1 cellular context compared by ENCODE assay signal in the genomic region with DNA sequence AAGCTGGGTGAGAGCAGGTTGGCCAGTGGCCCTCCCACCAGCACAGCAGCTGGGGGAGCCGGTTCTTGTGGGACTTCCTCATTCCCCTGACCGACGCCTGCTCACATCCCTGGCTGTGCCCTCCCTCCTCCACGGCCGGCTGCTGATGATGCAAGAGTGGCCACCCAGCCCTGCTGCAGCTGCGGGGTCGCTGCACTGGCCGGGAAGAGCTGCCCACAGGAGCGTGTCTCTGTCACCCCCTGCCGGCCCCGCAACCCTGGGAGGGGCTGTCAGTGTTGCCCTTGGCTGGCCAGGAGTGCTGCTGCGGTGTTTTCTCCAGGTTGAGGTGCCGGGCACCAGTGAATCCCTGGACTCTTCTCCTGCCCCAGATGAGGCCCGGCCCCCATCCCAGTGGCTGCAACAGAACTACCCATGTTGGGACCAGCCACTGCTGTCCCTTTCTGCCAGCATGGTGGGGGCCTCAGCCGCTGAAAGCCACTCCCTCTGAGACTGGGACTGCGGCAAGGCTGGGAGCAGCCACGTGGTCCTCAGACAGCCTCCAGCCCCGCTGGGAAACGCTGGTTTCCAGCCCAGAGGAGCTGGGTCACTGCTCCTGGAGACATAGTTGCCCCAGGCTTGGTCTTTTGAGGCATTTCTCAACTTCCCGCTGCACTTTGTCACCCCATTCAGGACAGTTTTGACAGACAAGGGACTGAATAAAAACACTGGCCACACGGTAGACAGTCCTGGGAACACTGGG.
TF ChIP-seq lines count a peak whose summit lies in the region.

No MANE protein-coding gene starts in this region.

TF ChIP-seq in HepG2, 621 proteins besides CTCF, POLR2A, EP300 and RAD21 (continued from another document and continues in another):
- TF ChIP-seq, protein P1, sequence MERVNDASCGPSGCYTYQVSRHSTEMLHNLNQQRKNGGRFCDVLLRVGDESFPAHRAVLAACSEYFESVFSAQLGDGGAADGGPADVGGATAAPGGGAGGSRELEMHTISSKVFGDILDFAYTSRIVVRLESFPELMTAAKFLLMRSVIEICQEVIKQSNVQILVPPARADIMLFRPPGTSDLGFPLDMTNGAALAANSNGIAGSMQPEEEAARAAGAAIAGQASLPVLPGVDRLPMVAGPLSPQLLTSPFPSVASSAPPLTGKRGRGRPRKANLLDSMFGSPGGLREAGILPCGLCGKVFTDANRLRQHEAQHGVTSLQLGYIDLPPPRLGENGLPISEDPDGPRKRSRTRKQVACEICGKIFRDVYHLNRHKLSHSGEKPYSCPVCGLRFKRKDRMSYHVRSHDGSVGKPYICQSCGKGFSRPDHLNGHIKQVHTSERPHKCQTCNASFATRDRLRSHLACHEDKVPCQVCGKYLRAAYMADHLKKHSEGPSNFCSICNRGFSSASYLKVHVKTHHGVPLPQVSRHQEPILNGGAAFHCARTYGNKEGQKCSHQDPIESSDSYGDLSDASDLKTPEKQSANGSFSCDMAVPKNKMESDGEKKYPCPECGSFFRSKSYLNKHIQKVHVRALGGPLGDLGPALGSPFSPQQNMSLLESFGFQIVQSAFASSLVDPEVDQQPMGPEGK (CRISPR knock-in tag; IDR thresholded peaks at IDR 0.05), result peak; percentile 88
- no peak for TF ChIP-seq FOXA1 (IDR thresholded peaks at IDR 0.05)
- no peak for TF ChIP-seq FOXA1 (CRISPR knock-in tag; IDR thresholded peaks at IDR 0.05)
- peak; percentile 53; the same call in 1 of the 2 replicates for TF ChIP-seq ZNF232 (CRISPR knock-in tag; IDR thresholded peaks at IDR 0.05; ENCODE audit: borderline replicate concordance)
- TF ChIP-seq MBNL3 (CRISPR knock-in tag; conservative IDR thresholded peaks at IDR 0.05), result no peak
- no peak for TF ChIP-seq ZNF20 (CRISPR knock-in tag; IDR thresholded peaks at IDR 0.05)
- TF ChIP-seq XRCC5 (optimal IDR thresholded peaks at IDR 0.05; ENCODE audit: low read length), result peak; percentile 89
- TF ChIP-seq HOXA5 (CRISPR knock-in tag; IDR thresholded peaks at IDR 0.05), result peak; percentile 82; the same call in 1 of the 2 replicates
- peak; percentile 82; the same call in 1 of the 2 replicates for TF ChIP-seq RFXAP (CRISPR knock-in tag; IDR thresholded peaks at IDR 0.05; ENCODE audit: borderline replicate concordance)
- peak; percentile 69 for TF ChIP-seq ZNF501 (CRISPR knock-in tag; IDR thresholded peaks at IDR 0.05)
- TF ChIP-seq, protein P2, sequence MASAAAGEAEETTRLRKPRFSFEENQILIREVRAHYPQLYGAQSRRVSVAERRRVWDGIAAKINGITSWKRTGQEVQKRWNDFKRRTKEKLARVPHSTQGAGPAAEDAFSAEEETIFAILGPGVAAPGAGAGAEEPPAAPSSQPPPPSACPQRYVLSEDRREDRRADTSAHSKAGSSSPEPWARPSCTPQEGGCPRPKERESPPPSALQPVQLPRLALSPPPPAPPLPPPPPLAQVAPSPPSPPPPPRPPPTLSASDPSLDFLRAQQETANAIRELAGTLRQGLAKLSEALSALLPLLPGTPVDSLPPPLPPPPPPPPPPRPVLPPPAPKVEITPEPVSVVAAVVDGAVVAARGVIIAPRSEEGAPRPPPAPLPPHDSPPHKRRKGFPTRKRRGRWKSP (CRISPR knock-in tag; IDR thresholded peaks at IDR 0.05), result peak; percentile 59; the same call in 1 of the 2 replicates
- no peak for TF ChIP-seq ZMAT3 (CRISPR knock-in tag; conservative IDR thresholded peaks at IDR 0.05)
- TF ChIP-seq HNRNPL (IDR thresholded peaks at IDR 0.05; ENCODE audit: low read depth, low read length), result peak; percentile 94
- TF ChIP-seq ZNF12 (CRISPR knock-in tag; IDR thresholded peaks at IDR 0.05), result peak; percentile 70; the same call in 1 of the 2 replicates
- TF ChIP-seq, protein P3, sequence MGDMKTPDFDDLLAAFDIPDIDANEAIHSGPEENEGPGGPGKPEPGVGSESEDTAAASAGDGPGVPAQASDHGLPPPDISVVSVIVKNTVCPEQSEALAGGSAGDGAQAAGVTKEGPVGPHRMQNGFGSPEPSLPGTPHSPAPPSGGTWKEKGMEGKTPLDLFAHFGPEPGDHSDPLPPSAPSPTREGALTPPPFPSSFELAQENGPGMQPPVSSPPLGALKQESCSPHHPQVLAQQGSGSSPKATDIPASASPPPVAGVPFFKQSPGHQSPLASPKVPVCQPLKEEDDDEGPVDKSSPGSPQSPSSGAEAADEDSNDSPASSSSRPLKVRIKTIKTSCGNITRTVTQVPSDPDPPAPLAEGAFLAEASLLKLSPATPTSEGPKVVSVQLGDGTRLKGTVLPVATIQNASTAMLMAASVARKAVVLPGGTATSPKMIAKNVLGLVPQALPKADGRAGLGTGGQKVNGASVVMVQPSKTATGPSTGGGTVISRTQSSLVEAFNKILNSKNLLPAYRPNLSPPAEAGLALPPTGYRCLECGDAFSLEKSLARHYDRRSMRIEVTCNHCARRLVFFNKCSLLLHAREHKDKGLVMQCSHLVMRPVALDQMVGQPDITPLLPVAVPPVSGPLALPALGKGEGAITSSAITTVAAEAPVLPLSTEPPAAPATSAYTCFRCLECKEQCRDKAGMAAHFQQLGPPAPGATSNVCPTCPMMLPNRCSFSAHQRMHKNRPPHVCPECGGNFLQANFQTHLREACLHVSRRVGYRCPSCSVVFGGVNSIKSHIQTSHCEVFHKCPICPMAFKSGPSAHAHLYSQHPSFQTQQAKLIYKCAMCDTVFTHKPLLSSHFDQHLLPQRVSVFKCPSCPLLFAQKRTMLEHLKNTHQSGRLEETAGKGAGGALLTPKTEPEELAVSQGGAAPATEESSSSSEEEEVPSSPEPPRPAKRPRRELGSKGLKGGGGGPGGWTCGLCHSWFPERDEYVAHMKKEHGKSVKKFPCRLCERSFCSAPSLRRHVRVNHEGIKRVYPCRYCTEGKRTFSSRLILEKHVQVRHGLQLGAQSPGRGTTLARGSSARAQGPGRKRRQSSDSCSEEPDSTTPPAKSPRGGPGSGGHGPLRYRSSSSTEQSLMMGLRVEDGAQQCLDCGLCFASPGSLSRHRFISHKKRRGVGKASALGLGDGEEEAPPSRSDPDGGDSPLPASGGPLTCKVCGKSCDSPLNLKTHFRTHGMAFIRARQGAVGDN (CRISPR knock-in tag; IDR thresholded peaks at IDR 0.05), result peak; percentile 66
- no peak for TF ChIP-seq ZNF672 (CRISPR knock-in tag; IDR thresholded peaks at IDR 0.05)
- TF ChIP-seq NRL (CRISPR knock-in tag; IDR thresholded peaks at IDR 0.05; ENCODE audit: borderline replicate concordance), result peak; percentile 75; the same call in 1 of the 2 replicates
- TF ChIP-seq, protein P4, sequence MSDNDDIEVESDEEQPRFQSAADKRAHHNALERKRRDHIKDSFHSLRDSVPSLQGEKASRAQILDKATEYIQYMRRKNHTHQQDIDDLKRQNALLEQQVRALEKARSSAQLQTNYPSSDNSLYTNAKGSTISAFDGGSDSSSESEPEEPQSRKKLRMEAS (IDR thresholded peaks at IDR 0.05), result no peak
- TF ChIP-seq KDM2A (CRISPR knock-in tag; IDR thresholded peaks at IDR 0.05; ENCODE audit: borderline replicate concordance, low read depth), result peak; percentile 53; the same call in 1 of the 2 replicates
- TF ChIP-seq, protein P5, sequence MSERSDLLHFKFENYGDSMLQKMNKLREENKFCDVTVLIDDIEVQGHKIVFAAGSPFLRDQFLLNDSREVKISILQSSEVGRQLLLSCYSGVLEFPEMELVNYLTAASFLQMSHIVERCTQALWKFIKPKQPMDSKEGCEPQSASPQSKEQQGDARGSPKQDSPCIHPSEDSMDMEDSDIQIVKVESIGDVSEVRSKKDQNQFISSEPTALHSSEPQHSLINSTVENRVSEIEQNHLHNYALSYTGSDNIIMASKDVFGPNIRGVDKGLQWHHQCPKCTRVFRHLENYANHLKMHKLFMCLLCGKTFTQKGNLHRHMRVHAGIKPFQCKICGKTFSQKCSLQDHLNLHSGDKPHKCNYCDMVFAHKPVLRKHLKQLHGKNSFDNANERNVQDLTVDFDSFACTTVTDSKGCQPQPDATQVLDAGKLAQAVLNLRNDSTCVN (CRISPR knock-in tag; IDR thresholded peaks at IDR 0.05; ENCODE audit: borderline replicate concordance), result no peak
- peak; percentile 4 for TF ChIP-seq YY1 (IDR thresholded peaks at IDR 0.05; ENCODE audit: insufficient read depth, insufficient replicate concordance, low read depth, low read length)
- TF ChIP-seq, protein P6, sequence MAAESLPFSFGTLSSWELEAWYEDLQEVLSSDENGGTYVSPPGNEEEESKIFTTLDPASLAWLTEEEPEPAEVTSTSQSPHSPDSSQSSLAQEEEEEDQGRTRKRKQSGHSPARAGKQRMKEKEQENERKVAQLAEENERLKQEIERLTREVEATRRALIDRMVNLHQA (CRISPR knock-in tag; IDR thresholded peaks at IDR 0.05), result no peak
- TF ChIP-seq ATF7 (IDR thresholded peaks at IDR 0.05), result no peak
- TF ChIP-seq ATF7 (CRISPR knock-in tag; IDR thresholded peaks at IDR 0.05), result peak; percentile 83; the same call in 1 of the 2 replicates
- 0 out of 2 replicates have a peak, but pooled peaks have one; percentile 32 for TF ChIP-seq ZNF253 (CRISPR knock-in tag; IDR thresholded peaks at IDR 0.05; ENCODE audit: borderline replicate concordance)
- 0 out of 2 replicates have a peak, but pooled peaks have one; percentile 16 for TF ChIP-seq ZNF546 (CRISPR knock-in tag; conservative IDR thresholded peaks at IDR 0.05)
- TF ChIP-seq ZFP36 (IDR thresholded peaks at IDR 0.05; ENCODE audit: borderline replicate concordance, low read depth, low read length, partially characterized antibody), result no peak
- TF ChIP-seq KDM6A (CRISPR knock-in tag; IDR thresholded peaks at IDR 0.05; ENCODE audit: low read depth), result no peak
- 0 out of 2 replicates have a peak, but pooled peaks have one; percentile 32 for TF ChIP-seq KLF11 (CRISPR knock-in tag; IDR thresholded peaks at IDR 0.05)
- TF ChIP-seq, protein P7, sequence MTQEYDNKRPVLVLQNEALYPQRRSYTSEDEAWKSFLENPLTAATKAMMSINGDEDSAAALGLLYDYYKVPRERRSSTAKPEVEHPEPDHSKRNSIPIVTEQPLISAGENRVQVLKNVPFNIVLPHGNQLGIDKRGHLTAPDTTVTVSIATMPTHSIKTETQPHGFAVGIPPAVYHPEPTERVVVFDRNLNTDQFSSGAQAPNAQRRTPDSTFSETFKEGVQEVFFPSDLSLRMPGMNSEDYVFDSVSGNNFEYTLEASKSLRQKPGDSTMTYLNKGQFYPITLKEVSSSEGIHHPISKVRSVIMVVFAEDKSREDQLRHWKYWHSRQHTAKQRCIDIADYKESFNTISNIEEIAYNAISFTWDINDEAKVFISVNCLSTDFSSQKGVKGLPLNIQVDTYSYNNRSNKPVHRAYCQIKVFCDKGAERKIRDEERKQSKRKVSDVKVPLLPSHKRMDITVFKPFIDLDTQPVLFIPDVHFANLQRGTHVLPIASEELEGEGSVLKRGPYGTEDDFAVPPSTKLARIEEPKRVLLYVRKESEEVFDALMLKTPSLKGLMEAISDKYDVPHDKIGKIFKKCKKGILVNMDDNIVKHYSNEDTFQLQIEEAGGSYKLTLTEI (CRISPR knock-in tag; conservative IDR thresholded peaks at IDR 0.05), result no peak
- TF ChIP-seq YEATS2 (CRISPR knock-in tag; IDR thresholded peaks at IDR 0.05; ENCODE audit: borderline replicate concordance), result peak; percentile 27; the same call in 1 of the 2 replicates
- TF ChIP-seq ZNF761 (CRISPR knock-in tag; conservative IDR thresholded peaks at IDR 0.05), result 0 out of 2 replicates have a peak, but pooled peaks have one; percentile 48
- TF ChIP-seq HDAC2 (CRISPR knock-in tag; IDR thresholded peaks at IDR 0.05), result peak; percentile 76; the same call in 1 of the 2 replicates
- peak; percentile 96 for TF ChIP-seq ZNF121 (CRISPR knock-in tag; IDR thresholded peaks at IDR 0.05)
- TF ChIP-seq ZNF724P (CRISPR knock-in tag; IDR thresholded peaks at IDR 0.05; ENCODE audit: borderline replicate concordance), result no peak; the same call in 1 of the 2 replicates
- TF ChIP-seq, protein P8, sequence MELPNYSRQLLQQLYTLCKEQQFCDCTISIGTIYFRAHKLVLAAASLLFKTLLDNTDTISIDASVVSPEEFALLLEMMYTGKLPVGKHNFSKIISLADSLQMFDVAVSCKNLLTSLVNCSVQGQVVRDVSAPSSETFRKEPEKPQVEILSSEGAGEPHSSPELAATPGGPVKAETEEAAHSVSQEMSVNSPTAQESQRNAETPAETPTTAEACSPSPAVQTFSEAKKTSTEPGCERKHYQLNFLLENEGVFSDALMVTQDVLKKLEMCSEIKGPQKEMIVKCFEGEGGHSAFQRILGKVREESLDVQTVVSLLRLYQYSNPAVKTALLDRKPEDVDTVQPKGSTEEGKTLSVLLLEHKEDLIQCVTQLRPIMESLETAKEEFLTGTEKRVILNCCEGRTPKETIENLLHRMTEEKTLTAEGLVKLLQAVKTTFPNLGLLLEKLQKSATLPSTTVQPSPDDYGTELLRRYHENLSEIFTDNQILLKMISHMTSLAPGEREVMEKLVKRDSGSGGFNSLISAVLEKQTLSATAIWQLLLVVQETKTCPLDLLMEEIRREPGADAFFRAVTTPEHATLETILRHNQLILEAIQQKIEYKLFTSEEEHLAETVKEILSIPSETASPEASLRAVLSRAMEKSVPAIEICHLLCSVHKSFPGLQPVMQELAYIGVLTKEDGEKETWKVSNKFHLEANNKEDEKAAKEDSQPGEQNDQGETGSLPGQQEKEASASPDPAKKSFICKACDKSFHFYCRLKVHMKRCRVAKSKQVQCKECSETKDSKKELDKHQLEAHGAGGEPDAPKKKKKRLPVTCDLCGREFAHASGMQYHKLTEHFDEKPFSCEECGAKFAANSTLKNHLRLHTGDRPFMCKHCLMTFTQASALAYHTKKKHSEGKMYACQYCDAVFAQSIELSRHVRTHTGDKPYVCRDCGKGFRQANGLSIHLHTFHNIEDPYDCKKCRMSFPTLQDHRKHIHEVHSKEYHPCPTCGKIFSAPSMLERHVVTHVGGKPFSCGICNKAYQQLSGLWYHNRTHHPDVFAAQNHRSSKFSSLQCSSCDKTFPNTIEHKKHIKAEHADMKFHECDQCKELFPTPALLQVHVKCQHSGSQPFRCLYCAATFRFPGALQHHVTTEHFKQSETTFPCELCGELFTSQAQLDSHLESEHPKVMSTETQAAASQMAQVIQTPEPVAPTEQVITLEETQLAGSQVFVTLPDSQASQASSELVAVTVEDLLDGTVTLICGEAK (IDR thresholded peaks at IDR 0.05), result no peak
- TF ChIP-seq, protein P8 (CRISPR knock-in tag; IDR thresholded peaks at IDR 0.05), result 0 out of 2 replicates have a peak, but pooled peaks have one; percentile 8
